Comparison of ENCODE assay signal across 16 cellular contexts in the genomic region with DNA sequence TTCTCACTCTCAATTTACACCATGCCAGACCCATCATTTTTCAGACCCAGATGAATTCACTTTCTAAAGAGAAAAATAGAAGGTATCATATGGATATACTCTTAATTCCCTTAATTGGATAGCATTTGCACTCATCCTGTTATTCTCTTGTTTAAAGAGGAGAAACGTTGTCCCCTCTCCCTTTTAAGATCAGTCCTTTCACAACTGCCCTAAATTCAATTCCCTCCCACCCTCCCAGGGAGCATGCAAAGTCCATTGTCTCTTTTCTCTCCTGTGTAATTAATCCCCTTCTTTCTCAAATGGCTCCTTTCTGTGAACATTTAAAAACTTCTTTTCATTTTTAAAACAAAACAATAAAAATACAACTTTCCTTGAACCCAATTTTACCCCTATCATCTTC.
DNase-seq lines count a peak whose midpoint lies in the region; ATAC-seq and TF ChIP-seq lines count a peak whose summit lies in the region.
"Had no signal": no experiment of that assay in that cellular context is flagged by ENCODE, and none has a peak within 500 bp of the region (broad histone marks: within the 10 kb centered on the region; RNA-seq: fewer than 3 reads in every experiment).

No MANE protein-coding gene starts in this region.

- peak overlapping the region; percentile 58 for H3K27ac Mint-ChIP-seq in progenitor cell of endocrine pancreas
- H3K27ac Mint-ChIP-seq: HFFc6 had no signal

- no peaks in the 10 kb centered on the region for H3K27me3 Mint-ChIP-seq in progenitor cell of endocrine pancreas

- no peaks in the 10 kb centered on the region for H3K9me3 Mint-ChIP-seq in progenitor cell of endocrine pancreas (ENCODE audit: low read depth)

- no peak for ATAC-seq in psoas muscle
- ATAC-seq: K562 had no signal

- peak; percentile 30 for DNase-seq in H7
- peak; percentile 43 for DNase-seq in NCI-H82 treated with DMSO at 0.1 percent for 48 hours (lab: John Stamatoyannopoulos, UW; ENCODE audit: unreplicated experiment)
- no peak for DNase-seq in progenitor cell of endocrine pancreas (ENCODE audit: low spot score, unreplicated experiment)
- no peak for DNase-seq in psoas muscle
- no peak for DNase-seq in NCI-H146 (lab: John Stamatoyannopoulos, UW)
- no peak for DNase-seq in dedifferentiated amniotic fluid mesenchymal stem cell (ENCODE audit: extremely low spot score)
- DNase-seq: 8988T, AML-193, DMS 273 treated with DMSO at 0.1 percent for 48 hours, GM23248, HCEC 1CT, HFFc6 had no signal

- no peaks in the 10 kb centered on the region for H3K36me3 ChIP-seq in H7 (replicated peaks; ENCODE audit: control insufficient read depth, insufficient read depth, low read length)
- H3K36me3 ChIP-seq in iPS-20b (ENCODE audit: insufficient read depth, low read depth, low read length), result no peaks in the 10 kb centered on the region
- no peaks in the 10 kb centered on the region for H3K36me3 ChIP-seq in psoas muscle (ENCODE audit: insufficient read depth in 1 of 2, low read depth in 1 of 2)
- H3K36me3 ChIP-seq: BLaER1 had no signal

- no peak overlapping the region for H3K9ac ChIP-seq in iPS-20b (ENCODE audit: low read depth, low read length)
- H3K9ac ChIP-seq: BLaER1, GM23248 had no signal

- no peaks in the 10 kb centered on the region for H3K9me3 ChIP-seq in iPS-20b (ENCODE audit: insufficient read depth, low read depth, low read length)
- no peaks in the 10 kb centered on the region for H3K9me3 ChIP-seq in psoas muscle
- H3K9me3 ChIP-seq: BLaER1 had no signal

- intact Hi-C loops in psoas muscle (cut with DNase I), result no loop called here

- no peaks in the 10 kb centered on the region for H3K4me1 Mint-ChIP-seq in progenitor cell of endocrine pancreas (ENCODE audit: low read depth)

- no peak overlapping the region for H3K4me3 Mint-ChIP-seq in progenitor cell of endocrine pancreas (ENCODE audit: low read depth)
- H3K4me3 Mint-ChIP-seq: HFFc6 had no signal

- no peak for TF ChIP-seq CTCF in progenitor cell of endocrine pancreas (IDR thresholded peaks at IDR 0.05; ENCODE audit: unreplicated experiment)
- no peak for TF ChIP-seq CTCF in psoas muscle (IDR thresholded peaks at IDR 0.05)

- no peaks in the 10 kb centered on the region; the same call in 1 of the 2 replicates for H3K27me3 ChIP-seq in H7 (ENCODE audit: control insufficient read depth, insufficient read depth, low read length)
- H3K27me3 ChIP-seq in iPS-20b (ENCODE audit: insufficient read depth, low read length), result peaks cover 8% of the 10 kb centered on the region; the same call in 1 of the 2 replicates
- no peaks in the 10 kb centered on the region for H3K27me3 ChIP-seq in psoas muscle (ENCODE audit: insufficient read depth in 3 of 3, low read length in 2 of 3)
- H3K27me3 ChIP-seq: BLaER1 had no signal

- 23 to 43% (median 25%) methylated on average over 1 of the region's 1 CpG for WGBS in psoas muscle, 3 donors

- peaks cover 29% of the 10 kb centered on the region for H3K4me1 ChIP-seq in iPS-20b (ENCODE audit: insufficient read depth, low read length)
- no peaks in the 10 kb centered on the region for H3K4me1 ChIP-seq in psoas muscle
- H3K4me1 ChIP-seq: BLaER1 had no signal

- H3K27ac ChIP-seq in iPS-20b (ENCODE audit: low read length) (no peak overlapping the region), psoas muscle (no peak overlapping the region)
- H3K27ac ChIP-seq: BLaER1, GM23248, HL-60 had no signal

- no peak overlapping the region for H3K4me3 ChIP-seq in H7 (ENCODE audit: insufficient read depth, low read depth, low read length)
- peak overlapping the region; percentile 40; the same call in 1 of the 2 replicates for H3K4me3 ChIP-seq in iPS-20b (ENCODE audit: low read length)
- H3K4me3 ChIP-seq in psoas muscle, result no peak overlapping the region
- H3K4me3 ChIP-seq: BLaER1, GM23248, K562 had no signal

- no peaks in the 10 kb centered on the region for H3K36me3 Mint-ChIP-seq in progenitor cell of endocrine pancreas (ENCODE audit: insufficient read depth)

Comparison
In these comparisons a context has a peak if more than half of its experiments do, and no peak if none do; other contexts are left out.
1. DNase-seq: peak in H7 (single experiment) and NCI-H82 treated with DMSO at 0.1 percent for 48 hours (single experiment); none in progenitor cell of endocrine pancreas (single experiment), psoas muscle (0 of 2), NCI-H146 (single experiment) and dedifferentiated amniotic fluid mesenchymal stem cell (single experiment).